In genomic region chr12:25377475-25378179, GRCh38 we compare ENCODE assay signal across 8 cellular contexts.
A peak's percentile ranks its signal among the peaks of the same experiment; 100 is the strongest.
DNase-seq lines count a peak whose midpoint lies in the region; ATAC-seq, FAIRE-seq and TF ChIP-seq lines count a peak whose summit lies in the region.

No MANE protein-coding gene starts in this region.

- CTCF ChIA-PET in activated CD4-positive, alpha-beta T cell treated with anti-CD3 and anti-CD28 coated beads for 36 hours (lab: Charles Lee) = interaction anchor here (0.9 to 3.5 kb wide), 3 partner anchors 12 to 324 kb away, joined by 3 to 22 read pairs (median 4); no protein-coding TSS in a partner anchor
- CTCF ChIA-PET in PC-9 (lab: Charles Lee) = no interaction called here

- no peaks in the 10 kb centered on the region for H3K36me3 Mint-ChIP-seq in activated CD4-positive, alpha-beta T cell treated with anti-CD3 and anti-CD28 coated beads for 36 hours (ENCODE audit: low read depth)

- TF ChIP-seq CTCF in PC-9 (conservative IDR thresholded peaks at IDR 0.05) = no peak

- no peak overlapping the region for H3K4me2 ChIP-seq in PC-9

- H2AFZ ChIP-seq in PC-9 = no peak overlapping the region

- no TSS peak for BruUV-seq in PC-9 (replicated peaks; lab: Mats Ljungman, UMichigan)

- peak; percentile 65 for DNase-seq in activated CD4-positive, alpha-beta T cell treated with anti-CD3 and anti-CD28 coated beads for 36 hours
- no peak for DNase-seq in activated CD4-positive, alpha-beta T cell treated with anti-CD3 and anti-CD28 coated beads for 1 hour
- DNase-seq in RKO (ENCODE audit: low spot score) = peak; percentile 45
- DNase-seq in epithelial cell of prostate (ENCODE audit: low read depth, low spot score) = peak; percentile 65
- peak; percentile 43 for DNase-seq in superior temporal gyrus (ENCODE audit: extremely low spot score)
- no peak for DNase-seq in HT-29 (ENCODE audit: low spot score)
- DNase-seq in GM12891 (ENCODE audit: insufficient read length, low spot score) = no peak
- DNase-seq in PC-9 = no peak

- peaks cover 53% of the 10 kb centered on the region for H3K4me1 Mint-ChIP-seq in activated CD4-positive, alpha-beta T cell treated with anti-CD3 and anti-CD28 coated beads for 36 hours

- no peaks in the 10 kb centered on the region for H3K4me1 ChIP-seq in PC-9 (replicated peaks; ENCODE audit: insufficient read depth)

- H3K4me3 Mint-ChIP-seq in activated CD4-positive, alpha-beta T cell treated with anti-CD3 and anti-CD28 coated beads for 36 hours = peak overlapping the region; percentile 2

- H3K27me3 ChIP-seq in PC-9 (ENCODE audit: insufficient read depth, low read depth) = no peaks in the 10 kb centered on the region

- no peaks in the 10 kb centered on the region for H4K20me1 ChIP-seq in PC-9 (ENCODE audit: insufficient read depth)

- no peaks in the 10 kb centered on the region for H3K36me3 ChIP-seq in PC-9 (ENCODE audit: low read depth)

- peaks cover 4% of the 10 kb centered on the region for H3K27me3 Mint-ChIP-seq in activated CD4-positive, alpha-beta T cell treated with anti-CD3 and anti-CD28 coated beads for 36 hours

- intact Hi-C loops in activated CD4-positive, alpha-beta T cell treated with anti-CD3 and anti-CD28 coated beads for 36 hours (cut with DNase I, micrococcal nuclease) = loop anchor here (1.0 to 5.0 kb wide), 3 partner anchors 12 to 535 kb away; no protein-coding TSS in a partner anchor
- intact Hi-C loops in PC-9 (cut with micrococcal nuclease; ENCODE audit: unreplicated experiment) = no loop called here

- no peak for FAIRE-seq in GM12891 (lab: Jason Lieb, UNC)

- no peaks in the 10 kb centered on the region for H3K9me3 ChIP-seq in PC-9 (ENCODE audit: insufficient read depth, low read depth)

- no peak overlapping the region for H3K4me3 ChIP-seq in PC-9

- no peaks in the 10 kb centered on the region for H3K79me2 ChIP-seq in PC-9 (ENCODE audit: low read depth)

- no peaks in the 10 kb centered on the region for H3K9me3 Mint-ChIP-seq in activated CD4-positive, alpha-beta T cell treated with anti-CD3 and anti-CD28 coated beads for 36 hours (ENCODE audit: low read depth)

- H3K27ac Mint-ChIP-seq in activated CD4-positive, alpha-beta T cell treated with anti-CD3 and anti-CD28 coated beads for 36 hours = peak overlapping the region; percentile 53

- H3K9me2 ChIP-seq in PC-9 (ENCODE audit: insufficient read depth) = no peaks in the 10 kb centered on the region

- TF ChIP-seq POLR2A in GM12891 (IDR thresholded peaks at IDR 0.05; ENCODE audit: low read depth, low read length) = no peak

- H3F3A ChIP-seq in PC-9 (ENCODE audit: insufficient read depth, low read depth) = no peaks in the 10 kb centered on the region

- H3K27ac ChIP-seq in epithelial cell of prostate (no peak overlapping the region), PC-9 (no peak overlapping the region)

- POLR2A ChIA-PET in activated CD4-positive, alpha-beta T cell treated with anti-CD3 and anti-CD28 coated beads for 36 hours (lab: Charles Lee) = interaction anchor here (0.6 to 1.0 kb wide), 5 partner anchors 9 to 183 kb away, joined by 3 to 5 read pairs (median 3); partner anchors contain the start of genes DNAI7 and ETFRF1
- POLR2A ChIA-PET in PC-9 (lab: Charles Lee; ENCODE audit: unreplicated experiment) = interaction anchor here (0.6 kb wide), 1 partner anchor 101 kb away, joined by 3 read pairs; no protein-coding TSS in a partner anchor

- ATAC-seq in activated CD4-positive, alpha-beta T cell treated with anti-CD3 and anti-CD28 coated beads for 36 hours = peak; percentile 95

TF ChIP-seq in GM12891, 5 proteins besides CTCF, POLR2A, EP300 and RAD21:
- no peak for TF ChIP-seq PAX5 (IDR thresholded peaks at IDR 0.05; ENCODE audit: insufficient read depth, low read length, severe bottlenecking)
- no peak for TF ChIP-seq POU2F2 (IDR thresholded peaks at IDR 0.05; ENCODE audit: low read depth, low read length)
- TF ChIP-seq POLR2AphosphoS5 (IDR thresholded peaks at IDR 0.05; ENCODE audit: low read depth, low read length) = no peak
- TF ChIP-seq SPI1 (IDR thresholded peaks at IDR 0.05; ENCODE audit: low read depth, low read length) = no peak
- no peak for TF ChIP-seq TAF1 (IDR thresholded peaks at IDR 0.05; ENCODE audit: low read depth, low read length)

Comparison
In these comparisons a context has a peak if more than half of its experiments do, and no peak if none do; other contexts are left out.
1. DNase-seq: peak in activated CD4-positive, alpha-beta T cell treated with anti-CD3 and anti-CD28 coated beads for 36 hours (single experiment), RKO (single experiment), epithelial cell of prostate (single experiment) and superior temporal gyrus (single experiment); none in activated CD4-positive, alpha-beta T cell treated with anti-CD3 and anti-CD28 coated beads for 1 hour (single experiment), HT-29 (single experiment), GM12891 (single experiment) and PC-9 (0 of 2).